Comparison of ENCODE assay signal across 24 cellular contexts in the genomic region with DNA sequence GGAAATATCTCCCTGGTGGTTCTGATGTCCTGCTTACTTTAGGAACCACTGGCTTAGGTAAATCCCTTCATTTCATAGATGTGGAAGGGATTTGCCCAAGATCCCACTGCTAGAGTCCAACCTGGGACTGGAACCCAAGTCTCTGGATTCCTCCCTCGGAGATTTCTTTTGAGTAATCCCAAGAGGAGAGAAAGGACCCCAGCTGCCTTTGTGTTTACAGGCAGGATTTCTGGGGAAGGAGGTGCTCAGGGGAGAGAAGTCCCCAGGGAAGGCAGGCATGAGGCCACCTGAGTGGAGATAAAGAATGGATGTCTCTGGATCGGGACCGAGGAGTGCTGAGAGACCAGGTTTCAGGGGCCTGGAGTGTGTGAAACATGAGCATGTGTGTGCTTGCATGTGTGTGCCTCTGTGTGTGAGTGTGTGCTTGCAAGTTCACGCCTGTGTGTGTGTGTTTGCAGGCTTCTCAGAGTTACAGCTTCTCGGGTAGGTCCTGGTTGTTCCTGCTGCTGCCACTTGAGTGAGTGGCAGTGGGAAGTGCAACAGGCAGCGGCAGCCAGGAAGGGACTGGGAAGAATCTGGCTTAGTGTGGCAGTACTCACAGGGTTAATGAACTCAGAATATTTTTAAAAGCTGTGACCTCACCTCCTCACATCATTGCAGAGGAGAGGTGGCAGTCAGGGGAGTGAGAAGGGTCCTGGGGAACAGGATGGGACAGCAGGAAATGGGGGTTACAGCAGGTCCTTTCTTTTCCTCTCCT. TPM values are rescaled to one million over a fixed set of nuclear protein-coding genes. Genes with fewer than 3 reads are reported as not detected.
DNase-seq lines count a peak whose midpoint lies in the region; ATAC-seq, FAIRE-seq and TF ChIP-seq lines count a peak whose summit lies in the region.
"Had no signal": no experiment of that assay in that cellular context is flagged by ENCODE, and none has a peak within 500 bp of the region (broad histone marks: within the 10 kb centered on the region; RNA-seq: fewer than 3 reads in every experiment).

No MANE protein-coding gene starts in this region.

- TF ChIP-seq EP300 in transverse colon (IDR thresholded peaks at IDR 0.05; ENCODE audit: low read depth): no peak

- in situ Hi-C loops in transverse colon (cut with MboI; ENCODE audit: low pct_ligation_motif_present in 1 of 4, low pct_unique_long_range_greater_than_20kb in 1 of 4, low sequenced_read_pairs in 3 of 4): no loop called here

- peak overlapping the region; percentile 50 for H3K27ac Mint-ChIP-seq in activated naive CD8-positive, alpha-beta T cell
- H3K27ac Mint-ChIP-seq in activated naive CD8-positive, alpha-beta T cell treated with anti-CD3 and anti-CD28 coated beads, Interleukin-2, amount 50 U/mL, for 24 hours: no peak overlapping the region
- H3K27ac Mint-ChIP-seq: CD8-positive, alpha-beta memory T cell had no signal

- peaks cover 7% of the 10 kb centered on the region for H3K4me1 Mint-ChIP-seq in activated naive CD8-positive, alpha-beta T cell (ENCODE audit: low read depth)
- H3K4me1 Mint-ChIP-seq in activated naive CD8-positive, alpha-beta T cell treated with anti-CD3 and anti-CD28 coated beads, Interleukin-2, amount 50 U/mL, for 24 hours: no peaks in the 10 kb centered on the region

- H3K4me3 ChIP-seq in WERI-Rb-1 (ENCODE audit: low read depth, low read length): peak overlapping the region; percentile 78
- no peak overlapping the region for H3K4me3 ChIP-seq in transverse colon
- no peak overlapping the region for H3K4me3 ChIP-seq in small intestine (ENCODE audit: low read depth in 1 of 2, low read length in 2 of 2)
- H3K4me3 ChIP-seq: PC-9 had no signal

- intact Hi-C loops in transverse colon (cut with DNase I; ENCODE audit: low total_unique reads): no loop called here

- TF ChIP-seq POLR2A in transverse colon (IDR thresholded peaks at IDR 0.05): no peak

- WGBS in transverse colon (ENCODE audit: low coverage in 1 of 2), 2 donors: 77% methylated on average over 6 of the region's 6 CpGs; no CpG with 5 or more reads in 1 of the 2 donors
- WGBS in small intestine, 3 donors: 68 to 79% (median 79%) methylated on average over 6 of the region's 6 CpGs

- peak overlapping the region; percentile 95 for H3K27ac ChIP-seq in WERI-Rb-1
- no peak overlapping the region for H3K27ac ChIP-seq in transverse colon
- no peak overlapping the region for H3K27ac ChIP-seq in small intestine (ENCODE audit: low read depth in 1 of 2, low read length in 1 of 2)
- H3K27ac ChIP-seq: PC-9, RWPE1 had no signal

- no peak overlapping the region for H3K4me3 Mint-ChIP-seq in activated naive CD8-positive, alpha-beta T cell
- H3K4me3 Mint-ChIP-seq in activated naive CD8-positive, alpha-beta T cell treated with anti-CD3 and anti-CD28 coated beads, Interleukin-2, amount 50 U/mL, for 24 hours: no peak overlapping the region
- H3K4me3 Mint-ChIP-seq: CD8-positive, alpha-beta memory T cell had no signal

- peaks cover 0 to 10% (median 9%) of the 10 kb centered on the region in 4 donors for H3K4me1 ChIP-seq in transverse colon
- peaks cover 3 to 15% of the 10 kb centered on the region in 2 donors for H3K4me1 ChIP-seq in small intestine (ENCODE audit: control insufficient read depth in 2 of 2, insufficient read depth in 1 of 2, low read depth in 1 of 2, low read length in 1 of 2)

- FAIRE-seq in small intestine (lab: Jason Lieb, UNC): no peak

- H3K27me3 Mint-ChIP-seq in activated naive CD8-positive, alpha-beta T cell: peaks cover 16% of the 10 kb centered on the region
- H3K27me3 Mint-ChIP-seq in activated naive CD8-positive, alpha-beta T cell treated with anti-CD3 and anti-CD28 coated beads, Interleukin-2, amount 50 U/mL, for 24 hours: peaks cover 26% of the 10 kb centered on the region

- no peaks in the 10 kb centered on the region for H3K9me3 ChIP-seq in WERI-Rb-1 (ENCODE audit: severe bottlenecking)
- H3K9me3 ChIP-seq in transverse colon: no peaks in the 10 kb centered on the region
- no peaks in the 10 kb centered on the region for H3K9me3 ChIP-seq in small intestine (ENCODE audit: control insufficient read depth, low read depth)

- peaks cover 50% of the 10 kb centered on the region for H3K36me3 ChIP-seq in WERI-Rb-1
- no peaks in the 10 kb centered on the region for H3K36me3 ChIP-seq in transverse colon
- H3K36me3 ChIP-seq in small intestine (ENCODE audit: control insufficient read depth in 2 of 2, insufficient read depth in 2 of 2, low read length in 2 of 2): no peaks in the 10 kb centered on the region

- TF ChIP-seq CTCF in WERI-Rb-1 (IDR thresholded peaks at IDR 0.05; ENCODE audit: low read depth, low read length) (no peak), transverse colon (IDR thresholded peaks at IDR 0.05) (no peak)

- H3K27me3 ChIP-seq in WERI-Rb-1 (ENCODE audit: insufficient read depth, low read depth, severe bottlenecking) (no peaks in the 10 kb centered on the region), transverse colon (peaks cover 24% of the 10 kb centered on the region), small intestine (ENCODE audit: control insufficient read depth in 2 of 2, insufficient read depth in 2 of 2, low read length in 2 of 2) (no peaks in the 10 kb centered on the region)

- no peaks in the 10 kb centered on the region for H3K9me3 Mint-ChIP-seq in activated naive CD8-positive, alpha-beta T cell (ENCODE audit: low read depth)
- H3K9me3 Mint-ChIP-seq in activated naive CD8-positive, alpha-beta T cell treated with anti-CD3 and anti-CD28 coated beads, Interleukin-2, amount 50 U/mL, for 24 hours: no peaks in the 10 kb centered on the region
- H3K9me3 Mint-ChIP-seq: CD8-positive, alpha-beta memory T cell had no signal

- no peaks in the 10 kb centered on the region for H3K36me3 Mint-ChIP-seq in activated naive CD8-positive, alpha-beta T cell
- no peaks in the 10 kb centered on the region for H3K36me3 Mint-ChIP-seq in activated naive CD8-positive, alpha-beta T cell treated with anti-CD3 and anti-CD28 coated beads, Interleukin-2, amount 50 U/mL, for 24 hours (ENCODE audit: low read depth)
- H3K36me3 Mint-ChIP-seq: CD8-positive, alpha-beta memory T cell had no signal

- DNase-seq in activated naive CD8-positive, alpha-beta T cell treated with anti-CD3 and anti-CD28 coated beads, Interleukin-2, amount 50 U/mL, for 24 hours: no peak
- peak; percentile 82 for DNase-seq in NCI-H2107 treated with DMSO at 0.1 percent for 48 hours (lab: John Stamatoyannopoulos, UW; ENCODE audit: unreplicated experiment)
- peak; percentile 64 for DNase-seq in WERI-Rb-1
- DNase-seq in transverse colon: no peak
- no peak for DNase-seq in midbrain (lab: John Stamatoyannopoulos, UW)
- no peak for DNase-seq in small intestine
- DNase-seq: ACHN; C1 segment of cervical spinal cord; CD8-positive, alpha-beta memory T cell; DND-41; H7; IMR-90; NCI-H1048; NCI-H1436; NCI-H2081; NCI-H446; NCI-H748 treated with DMSO at 0.1 percent for 48 hours; PC-9; T-helper 1 cell had no signal

- ATAC-seq in activated naive CD8-positive, alpha-beta T cell treated with anti-CD3 and anti-CD28 coated beads, Interleukin-2, amount 50 U/mL, for 24 hours: no peak

RNA-seq across cellular contexts. Expression of a gene that starts 2.2 kb away (rescaled TPM):
- under 1 TPM in 2 of 4 donors, not detected in 2; 0.48 to 0.96 TPM for total RNA-seq in transverse colon
- polyA plus RNA-seq in small intestine: 1 to 10 TPM in 1 of 3 donors, under 1 TPM in 2; 0.43 to 1.1 (median 0.45) TPM
- total RNA-seq: CD8-positive, alpha-beta memory T cell; G401; HT1080; MCF 10A; PC-9 had no signal
- polyA plus RNA-seq: CD8-positive, alpha-beta memory T cell had no signal

RNA-seq across cellular contexts. Expression of a gene that starts 24.9 kb away (rescaled TPM):
- 10 to 100 TPM; 29.2 to 42.9 (median 41.9) TPM for total RNA-seq in transverse colon
- 10 to 100 TPM; 18.4 to 30.0 (median 25.5) TPM for polyA plus RNA-seq in small intestine

RNA-seq across cellular contexts. Expression of a gene that starts 48.5 kb away (rescaled TPM):
- 10 to 100 TPM in 3 of 4 donors, 1 to 10 TPM in 1; 6.0 to 56.7 (median 28.0) TPM for total RNA-seq in transverse colon
- 100 to 1,000 TPM in 2 of 3 donors, 10 to 100 TPM in 1; 49.6 to 216 (median 128) TPM for polyA plus RNA-seq in small intestine
- total RNA-seq: HT1080 had no signal

Comparison
In these comparisons a context has a peak if more than half of its experiments do, and no peak if none do; other contexts are left out.
1. DNase-seq: peak in NCI-H2107 treated with DMSO at 0.1 percent for 48 hours (single experiment) and WERI-Rb-1 (single experiment); none in activated naive CD8-positive, alpha-beta T cell treated with anti-CD3 and anti-CD28 coated beads, Interleukin-2, amount 50 U/mL, for 24 hours (single experiment), transverse colon (single experiment), midbrain (single experiment) and small intestine (single experiment).